Comparison of ENCODE assay signal across 30 cellular contexts in genomic region chr2:86174445-86174844, GRCh38. TPM values are rescaled to one million over a fixed set of nuclear protein-coding genes. Genes with fewer than 3 reads are reported as not detected.
DNase-seq lines count a peak whose midpoint lies in the region; FAIRE-seq and TF ChIP-seq lines count a peak whose summit lies in the region.
"Had no signal": no experiment of that assay in that cellular context is flagged by ENCODE, and none has a peak within 500 bp of the region (broad histone marks: within the 10 kb centered on the region; RNA-seq: fewer than 3 reads in every experiment).

No MANE protein-coding gene starts in this region.

- peaks cover 35% of the 10 kb centered on the region; the same call in 1 of the 2 replicates for H3K79me2 ChIP-seq in OCI-LY7 (ENCODE audit: insufficient read depth, low read depth, low read length)

- H4K20me1 ChIP-seq in OCI-LY7 (ENCODE audit: insufficient read depth, low read length), result peaks cover 12% of the 10 kb centered on the region; the same call in 1 of the 2 replicates

- peaks cover 96% of the 10 kb centered on the region for H3K36me3 ChIP-seq in OCI-LY7 (ENCODE audit: insufficient read depth, low read length)

- H3K4me1 Mint-ChIP-seq in endothelial cell (ENCODE audit: unreplicated experiment), result no peaks in the 10 kb centered on the region
- H3K4me1 Mint-ChIP-seq in activated T-helper 2 cell treated with anti-CD3 and anti-CD28 coated beads, Interferon-gamma antibody, Interleukin-2, Interleukin-4, amounts not matched to agents 10 μg/mL and 5 μg/mL and 100 μg/mL, durations not matched to agents 14 hours and 24 hours and 36 hours (ENCODE audit: low read depth), result peaks cover 31% of the 10 kb centered on the region
- H3K4me1 Mint-ChIP-seq: H9 had no signal

- no peak for TF ChIP-seq CTCF in OCI-LY7 (conservative IDR thresholded peaks at IDR 0.05; ENCODE audit: low read length)
- TF ChIP-seq CTCF in endothelial cell (IDR thresholded peaks at IDR 0.05; ENCODE audit: unreplicated experiment), result no peak

- H3K9me2 ChIP-seq in OCI-LY7 (ENCODE audit: insufficient read depth, low read length), result no peaks in the 10 kb centered on the region

- H3K9me3 ChIP-seq in OCI-LY7 (ENCODE audit: low read length), result no peaks in the 10 kb centered on the region
- H3K9me3 ChIP-seq: ascending aorta, heart left ventricle, lower lobe of right lung, mucosa of descending colon, right atrium auricular region, upper lobe of left lung had no signal

- H3K27ac ChIP-seq in OCI-LY7 (ENCODE audit: low read depth, low read length, poor library complexity, severe bottlenecking), result peak overlapping the region; percentile 5
- H3K27ac ChIP-seq: ascending aorta, C4-2B, cardiac muscle cell, heart left ventricle, lower lobe of right lung, parathyroid adenoma, right atrium auricular region, upper lobe of left lung had no signal

- H3K4me2 ChIP-seq in OCI-LY7 (ENCODE audit: low read length), result peak overlapping the region; percentile 25
- H3K4me2 ChIP-seq: smooth muscle cell had no signal

- no peak overlapping the region for H3K4me3 Mint-ChIP-seq in endothelial cell (ENCODE audit: unreplicated experiment)
- no peak overlapping the region for H3K4me3 Mint-ChIP-seq in activated T-helper 2 cell treated with anti-CD3 and anti-CD28 coated beads, Interferon-gamma antibody, Interleukin-2, Interleukin-4, amounts not matched to agents 10 μg/mL and 5 μg/mL and 100 μg/mL, durations not matched to agents 14 hours and 24 hours and 36 hours (ENCODE audit: low read depth)
- H3K4me3 Mint-ChIP-seq: activated CD4-positive, alpha-beta T cell treated with anti-CD3 and anti-CD28 coated beads, Interleukin-2, amount 10 ng/mL, durations not matched to agents 7 days and 5 days; activated naive CD8-positive, alpha-beta T cell treated with anti-CD3 and anti-CD28 coated beads for 36 hours; H9; nephron progenitor cell had no signal

- H2AFZ ChIP-seq in OCI-LY7 (ENCODE audit: low read length), result no peak overlapping the region
- H2AFZ ChIP-seq: parathyroid adenoma had no signal

- H3K27me3 Mint-ChIP-seq in endothelial cell (ENCODE audit: unreplicated experiment), result no peaks in the 10 kb centered on the region
- H3K27me3 Mint-ChIP-seq in activated T-helper 2 cell treated with anti-CD3 and anti-CD28 coated beads, Interferon-gamma antibody, Interleukin-2, Interleukin-4, amounts not matched to agents 10 μg/mL and 5 μg/mL and 100 μg/mL, durations not matched to agents 14 hours and 24 hours and 36 hours (ENCODE audit: low read depth), result no peaks in the 10 kb centered on the region
- H3K27me3 Mint-ChIP-seq: activated CD4-positive, alpha-beta T cell treated with anti-CD3 and anti-CD28 coated beads, Interleukin-2, amount 10 ng/mL, durations not matched to agents 7 days and 5 days; activated naive CD8-positive, alpha-beta T cell treated with anti-CD3 and anti-CD28 coated beads for 36 hours had no signal

- FAIRE-seq in GM18507 (lab: Jason Lieb, UNC), result peak; percentile 9
- FAIRE-seq: K562 had no signal

- BruUV-seq in OCI-LY7 (replicated peaks; lab: Mats Ljungman, UMichigan), result no TSS peak

- H3K27ac Mint-ChIP-seq in endothelial cell (ENCODE audit: unreplicated experiment), result peak overlapping the region; percentile 54
- H3K27ac Mint-ChIP-seq in activated T-helper 2 cell treated with anti-CD3 and anti-CD28 coated beads, Interferon-gamma antibody, Interleukin-2, Interleukin-4, amounts not matched to agents 10 μg/mL and 5 μg/mL and 100 μg/mL, durations not matched to agents 14 hours and 24 hours and 36 hours, result no peak overlapping the region
- H3K27ac Mint-ChIP-seq: activated CD4-positive, alpha-beta T cell treated with anti-CD3 and anti-CD28 coated beads, Interleukin-2, amount 10 ng/mL, durations not matched to agents 7 days and 5 days; activated naive CD8-positive, alpha-beta T cell treated with anti-CD3 and anti-CD28 coated beads for 36 hours; H9; nephron progenitor cell had no signal

- H3K36me3 Mint-ChIP-seq in endothelial cell (ENCODE audit: low read depth, unreplicated experiment), result peaks cover 17% of the 10 kb centered on the region
- H3K36me3 Mint-ChIP-seq in activated T-helper 2 cell treated with anti-CD3 and anti-CD28 coated beads, Interferon-gamma antibody, Interleukin-2, Interleukin-4, amounts not matched to agents 10 μg/mL and 5 μg/mL and 100 μg/mL, durations not matched to agents 14 hours and 24 hours and 36 hours (ENCODE audit: low read depth), result peaks cover 74% of the 10 kb centered on the region

- POLR2A ChIA-PET in OCI-LY7 (lab: Charles Lee), result interaction anchor here (0.6 kb wide), 1 partner anchor 429 kb away, joined by 4 read pairs; no protein-coding TSS in a partner anchor

- intact Hi-C loops in OCI-LY7 (cut with micrococcal nuclease; ENCODE audit: unreplicated experiment), result no loop called here
- intact Hi-C loops in activated T-helper 2 cell treated with anti-CD3 and anti-CD28 coated beads, Interferon-gamma antibody, Interleukin-2, Interleukin-4, amounts not matched to agents 10 μg/mL and 5 μg/mL and 100 μg/mL, durations not matched to agents 14 hours and 24 hours and 36 hours (cut with micrococcal nuclease), result no loop called here

- CTCF ChIA-PET in OCI-LY7 (lab: Charles Lee; ENCODE audit: unreplicated experiment), result no interaction called here

- peaks cover 12% of the 10 kb centered on the region for H3K4me1 ChIP-seq in OCI-LY7 (ENCODE audit: insufficient read depth, low read length, poor library complexity, severe bottlenecking)
- H3K4me1 ChIP-seq: ascending aorta had no signal

- DNase-seq in CD1c-positive myeloid dendritic cell (ENCODE audit: extremely low spot score) (peak; percentile 11), GM18507 (ENCODE audit: extremely low spot score, insufficient read length, low read depth) (no peak), OCI-LY7 (ENCODE audit: low spot score) (no peak), endothelial cell (ENCODE audit: low spot score) (no peak), NCI-H510A (lab: John Stamatoyannopoulos, UW) (no peak), NCI-H69 (lab: John Stamatoyannopoulos, UW) (no peak)
- no peak for DNase-seq in activated T-helper 2 cell treated with anti-CD3 and anti-CD28 coated beads, Interferon-gamma antibody, Interleukin-2, Interleukin-4, amounts not matched to agents 10 μg/mL and 5 μg/mL and 100 μg/mL, durations not matched to agents 14 hours and 24 hours and 36 hours (ENCODE audit: low spot score)
- DNase-seq: activated CD4-positive, alpha-beta T cell treated with anti-CD3 and anti-CD28 coated beads, Interleukin-2, amount 10 ng/mL, durations not matched to agents 7 days and 5 days; activated naive CD8-positive, alpha-beta T cell treated with anti-CD3 and anti-CD28 coated beads for 36 hours; cortex of kidney; DND-41; foreskin fibroblast; H9; heart left ventricle; kidney glomerular epithelial cell; lower lobe of right lung; mucosa of descending colon; NCI-H1417; NCI-H2081; NCI-H226; nephron progenitor cell; stimulated activated CD4-positive, alpha-beta T cell treated with anti-CD3 and anti-CD28 coated beads, Interleukin-1b, Interleukin-23, amount 100 ng/mL, for 48 hours; upper lobe of left lung had no signal

- H3K4me3 ChIP-seq in OCI-LY7 (ENCODE audit: low read depth, low read length, poor library complexity, severe bottlenecking), result no peak overlapping the region
- H3K4me3 ChIP-seq: ascending aorta, cardiac muscle cell, heart left ventricle, K562, lower lobe of right lung, mucosa of descending colon, right atrium auricular region, smooth muscle cell, upper lobe of left lung had no signal

- no peaks in the 10 kb centered on the region for H3K9me3 Mint-ChIP-seq in endothelial cell (ENCODE audit: unreplicated experiment)
- H3K9me3 Mint-ChIP-seq in activated T-helper 2 cell treated with anti-CD3 and anti-CD28 coated beads, Interferon-gamma antibody, Interleukin-2, Interleukin-4, amounts not matched to agents 10 μg/mL and 5 μg/mL and 100 μg/mL, durations not matched to agents 14 hours and 24 hours and 36 hours, result no peaks in the 10 kb centered on the region
- H3K9me3 Mint-ChIP-seq: activated CD4-positive, alpha-beta T cell treated with anti-CD3 and anti-CD28 coated beads, Interleukin-2, amount 10 ng/mL, durations not matched to agents 7 days and 5 days; activated naive CD8-positive, alpha-beta T cell treated with anti-CD3 and anti-CD28 coated beads for 36 hours; H9; nephron progenitor cell had no signal

RNA-seq across cellular contexts. Expression of gene IMMT, which starts 20.8 kb away (rescaled TPM):
- total RNA-seq in OCI-LY7 (2014; rRNA removed; shearing (Covaris generic)), result 77.3 and 82.1 TPM in 2 replicates
- total RNA-seq in OCI-LY7 (2022) (121 and 128 TPM in 2 replicates), endothelial cell (ENCODE audit: unreplicated experiment) (107 TPM)
- 160 and 180 TPM in 2 replicates for total RNA-seq in activated T-helper 2 cell treated with anti-CD3 and anti-CD28 coated beads, Interferon-gamma antibody, Interleukin-2, Interleukin-4, amounts not matched to agents 10 μg/mL and 5 μg/mL and 100 μg/mL, durations not matched to agents 14 hours and 24 hours and 36 hours

RNA-seq across cellular contexts. Expression of gene MRPL35, which starts 24.8 kb away (rescaled TPM):
- 26.8 and 26.9 TPM in 2 replicates for total RNA-seq in OCI-LY7 (2014; rRNA removed; shearing (Covaris generic))
- total RNA-seq in OCI-LY7 (2022) (48.7 and 56.8 TPM in 2 replicates), endothelial cell (ENCODE audit: unreplicated experiment) (30.8 TPM)
- total RNA-seq in activated T-helper 2 cell treated with anti-CD3 and anti-CD28 coated beads, Interferon-gamma antibody, Interleukin-2, Interleukin-4, amounts not matched to agents 10 μg/mL and 5 μg/mL and 100 μg/mL, durations not matched to agents 14 hours and 24 hours and 36 hours, result 59.8 and 62.9 TPM in 2 replicates
